In genomic region chr19:39566064-39566463, GRCh38 we compare ENCODE assay signal across 2 cellular contexts.
TF ChIP-seq lines count a peak whose summit lies in the region.

No MANE protein-coding gene starts in this region.

TF ChIP-seq in HEK293, 187 proteins besides CTCF, POLR2A, EP300 and RAD21:
- TF ChIP-seq HOXD13 (CRISPR knock-in tag; IDR thresholded peaks at IDR 0.05; ENCODE audit: borderline replicate concordance) (no peak), OSR2 (tag by site-specific recombination; IDR thresholded peaks at IDR 0.05) (no peak), BCL11A (tag by site-specific recombination; IDR thresholded peaks at IDR 0.05; ENCODE audit: low read depth) (no peak), REST (tag by site-specific recombination; IDR thresholded peaks at IDR 0.05) (peak; percentile 92)
TF ChIP-seq in HEK293: peak in this region for 1.

TF ChIP-seq in GM12878, 131 proteins besides CTCF, POLR2A, EP300 and RAD21:
- TF ChIP-seq PBX3 (IDR thresholded peaks at IDR 0.05; ENCODE audit: insufficient replicate concordance, low read depth, low read length) (no peak), MTA2 (IDR thresholded peaks at IDR 0.05; ENCODE audit: low read depth) (no peak), EZH2 (IDR thresholded peaks at IDR 0.05; ENCODE audit: borderline replicate concordance, control insufficient read depth, low read depth, low read length) (no peak), KAT2A (conservative IDR thresholded peaks at IDR 0.05; ENCODE audit: control insufficient read depth, low read depth, low read length) (no peak), RELA (IDR thresholded peaks at IDR 0.05; ENCODE audit: borderline replicate concordance, partially characterized antibody) (no peak), RFX5 (IDR thresholded peaks at IDR 0.05; ENCODE audit: low read depth, low read length) (no peak), REST (IDR thresholded peaks at IDR 0.05; ENCODE audit: low read depth, low read length) (peak; percentile 72)
